Comparison of ENCODE assay signal across 15 cellular contexts in the genomic region with DNA sequence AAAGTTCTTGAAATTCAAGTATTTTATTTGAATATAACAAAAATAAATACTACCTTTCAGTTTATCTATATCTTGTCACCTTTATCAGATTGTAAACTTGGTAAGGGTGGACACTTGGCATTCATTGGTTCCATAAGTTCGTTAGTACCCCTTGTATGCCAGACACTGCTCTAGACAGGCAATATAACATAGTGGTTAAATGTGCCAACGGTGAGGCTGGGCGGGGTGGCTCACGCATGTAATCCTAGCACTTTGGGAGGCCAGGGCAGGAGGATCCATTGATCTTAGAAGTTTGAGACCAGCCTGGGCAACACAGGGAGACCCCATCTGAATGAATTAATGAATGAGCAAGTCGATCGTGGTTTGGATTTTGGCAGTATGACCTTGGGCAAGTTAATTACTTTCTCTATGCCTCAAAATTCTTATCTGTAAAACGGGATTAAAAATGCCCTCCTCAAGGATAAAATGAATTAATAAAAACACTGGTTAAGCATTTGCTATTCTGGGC. TPM values are rescaled to one million over a fixed set of nuclear protein-coding genes. Genes with fewer than 3 reads are reported as not detected.
DNase-seq lines count a peak whose midpoint lies in the region; ATAC-seq, FAIRE-seq and TF ChIP-seq lines count a peak whose summit lies in the region.
"Had no signal": no experiment of that assay in that cellular context is flagged by ENCODE, and none has a peak within 500 bp of the region (broad histone marks: within the 10 kb centered on the region; RNA-seq: fewer than 3 reads in every experiment).

No MANE protein-coding gene starts in this region.

- no peaks in the 10 kb centered on the region for H3K27me3 Mint-ChIP-seq in activated T-cell treated with anti-CD3 and anti-CD28 coated beads, Interleukin-2, amount 50 U/mL, for 24 hours
- H3K27me3 Mint-ChIP-seq in activated CD8-positive, alpha-beta T cell treated with anti-CD3 and anti-CD28 coated beads for 36 hours = no peaks in the 10 kb centered on the region
- peaks cover 0 to 2% (median 0%) of the 10 kb centered on the region in 3 donors for H3K27me3 Mint-ChIP-seq in immature natural killer cell (ENCODE audit: low read depth in 3 of 3)

- DNase-seq in activated T-cell treated with anti-CD3 and anti-CD28 coated beads, Interleukin-2, amount 50 U/mL, for 24 hours = no peak
- DNase-seq in activated T-cell treated with anti-CD3 and anti-CD28 coated beads, Interleukin-2, amount 50 U/mL, for 48 hours = no peak
- no peak for DNase-seq in activated CD8-positive, alpha-beta T cell treated with anti-CD3 and anti-CD28 coated beads for 36 hours
- no peak for DNase-seq in immature natural killer cell
- no peak for DNase-seq in stimulated activated effector memory CD8-positive, alpha-beta T cell treated with anti-CD3 and anti-CD28 coated beads, Interleukin-12 subunit alpha, Interleukin-12 subunit beta, amount 100 ng/mL, for 72 hours (ENCODE audit: low spot score in 2 of 2)
- DNase-seq in stimulated activated CD4-positive, alpha-beta T cell treated with anti-CD3 and anti-CD28 coated beads, Interleukin-2, amount 100 ng/mL, for 24 hours = no peak
- no peak for DNase-seq in H54 (ENCODE audit: insufficient read length, low spot score)
- no peak for DNase-seq in iPS-NIHi11 (ENCODE audit: low spot score)
- DNase-seq: ACHN; activated T-cell treated with anti-CD3 and anti-CD28 coated beads, Interleukin-2, amount 50 U/mL, for 1 hour; DND-41; GOT3; NCI-H1048; NCI-H524 had no signal

- H3K9me3 Mint-ChIP-seq in activated T-cell treated with anti-CD3 and anti-CD28 coated beads, Interleukin-2, amount 50 U/mL, for 24 hours = no peaks in the 10 kb centered on the region
- no peaks in the 10 kb centered on the region for H3K9me3 Mint-ChIP-seq in activated CD8-positive, alpha-beta T cell treated with anti-CD3 and anti-CD28 coated beads for 36 hours
- no peaks in the 10 kb centered on the region for H3K9me3 Mint-ChIP-seq in immature natural killer cell
- no peaks in the 10 kb centered on the region for H3K9me3 Mint-ChIP-seq in stimulated activated effector memory CD8-positive, alpha-beta T cell treated with anti-CD3 and anti-CD28 coated beads, Interleukin-12 subunit alpha, Interleukin-12 subunit beta, amount 100 ng/mL, for 72 hours

- no peak for TF ChIP-seq POLR2A in H54 (IDR thresholded peaks at IDR 0.05; ENCODE audit: low read depth, low read length)

- CTCF ChIA-PET in activated CD8-positive, alpha-beta T cell treated with anti-CD3 and anti-CD28 coated beads for 36 hours (lab: Charles Lee) = interaction anchor here (1.0 to 2.6 kb wide), 5 partner anchors 11 to 130 kb away, joined by 3 to 10 read pairs (median 4); a partner anchor contains a TSS

- no peak for FAIRE-seq in H54 (lab: Jason Lieb, UNC)

- H3K36me3 Mint-ChIP-seq in activated T-cell treated with anti-CD3 and anti-CD28 coated beads, Interleukin-2, amount 50 U/mL, for 24 hours (ENCODE audit: low read depth) = peaks cover 58% of the 10 kb centered on the region
- H3K36me3 Mint-ChIP-seq in activated CD8-positive, alpha-beta T cell treated with anti-CD3 and anti-CD28 coated beads for 36 hours (ENCODE audit: low read depth) = peaks cover 16% of the 10 kb centered on the region
- H3K36me3 Mint-ChIP-seq in immature natural killer cell = peaks cover 0 to 13% (median 0%) of the 10 kb centered on the region in 3 donors
- peaks cover 90% of the 10 kb centered on the region for H3K36me3 Mint-ChIP-seq in stimulated activated effector memory CD8-positive, alpha-beta T cell treated with anti-CD3 and anti-CD28 coated beads, Interleukin-12 subunit alpha, Interleukin-12 subunit beta, amount 100 ng/mL, for 72 hours

- H3K27ac Mint-ChIP-seq in activated T-cell treated with anti-CD3 and anti-CD28 coated beads, Interleukin-2, amount 50 U/mL, for 24 hours = peak overlapping the region; percentile 92
- peak overlapping the region; percentile 88 for H3K27ac Mint-ChIP-seq in activated CD8-positive, alpha-beta T cell treated with anti-CD3 and anti-CD28 coated beads for 36 hours
- H3K27ac Mint-ChIP-seq in immature natural killer cell = peak overlapping the region; percentile 4 to 84 (median 60)
- H3K27ac Mint-ChIP-seq in stimulated activated effector memory CD8-positive, alpha-beta T cell treated with anti-CD3 and anti-CD28 coated beads, Interleukin-12 subunit alpha, Interleukin-12 subunit beta, amount 100 ng/mL, for 72 hours = peak overlapping the region; percentile 80

- H3K4me1 Mint-ChIP-seq in activated T-cell treated with anti-CD3 and anti-CD28 coated beads, Interleukin-2, amount 50 U/mL, for 24 hours (ENCODE audit: low read depth) = peaks cover 45% of the 10 kb centered on the region
- H3K4me1 Mint-ChIP-seq in activated CD8-positive, alpha-beta T cell treated with anti-CD3 and anti-CD28 coated beads for 36 hours (ENCODE audit: low read depth) = peaks cover 37% of the 10 kb centered on the region
- peaks cover 19 to 36% of the 10 kb centered on the region in 2 donors for H3K4me1 Mint-ChIP-seq in immature natural killer cell
- H3K4me1 Mint-ChIP-seq in stimulated activated effector memory CD8-positive, alpha-beta T cell treated with anti-CD3 and anti-CD28 coated beads, Interleukin-12 subunit alpha, Interleukin-12 subunit beta, amount 100 ng/mL, for 72 hours = peaks cover 15% of the 10 kb centered on the region

- TF ChIP-seq CTCF in activated CD8-positive, alpha-beta T cell treated with anti-CD3 and anti-CD28 coated beads for 36 hours (IDR thresholded peaks at IDR 0.05) = no peak

- intact Hi-C loops in activated CD8-positive, alpha-beta T cell treated with anti-CD3 and anti-CD28 coated beads for 36 hours (cut with micrococcal nuclease) = loop anchor here (10.0 kb wide), 1 partner anchor 185 kb away; no protein-coding TSS in a partner anchor

- no peak for ATAC-seq in activated CD8-positive, alpha-beta T cell treated with anti-CD3 and anti-CD28 coated beads for 36 hours
- ATAC-seq in stimulated activated effector memory CD8-positive, alpha-beta T cell treated with anti-CD3 and anti-CD28 coated beads, Interleukin-12 subunit alpha, Interleukin-12 subunit beta, amount 100 ng/mL, for 72 hours = no peak
- ATAC-seq: esophagus mucosa had no signal

- no peak overlapping the region for H3K4me3 Mint-ChIP-seq in activated T-cell treated with anti-CD3 and anti-CD28 coated beads, Interleukin-2, amount 50 U/mL, for 24 hours
- H3K4me3 Mint-ChIP-seq in activated CD8-positive, alpha-beta T cell treated with anti-CD3 and anti-CD28 coated beads for 36 hours = no peak overlapping the region
- no peak overlapping the region for H3K4me3 Mint-ChIP-seq in immature natural killer cell
- no peak overlapping the region for H3K4me3 Mint-ChIP-seq in stimulated activated effector memory CD8-positive, alpha-beta T cell treated with anti-CD3 and anti-CD28 coated beads, Interleukin-12 subunit alpha, Interleukin-12 subunit beta, amount 100 ng/mL, for 72 hours

- POLR2A ChIA-PET in activated CD8-positive, alpha-beta T cell treated with anti-CD3 and anti-CD28 coated beads for 36 hours (lab: Charles Lee) = interaction anchor here (1.0 kb wide), 1 partner anchor 10 kb away, joined by 3 read pairs; no protein-coding TSS in a partner anchor

RNA-seq across cellular contexts. Expression of a gene that starts 26.3 kb away (rescaled TPM):
- 10 to 100 TPM; 17.8 to 21.0 TPM for total RNA-seq in activated CD8-positive, alpha-beta T cell treated with anti-CD3 and anti-CD28 coated beads for 36 hours
- under 1 TPM in 2 of 3 donors, not detected in 1; 0.26 to 0.96 TPM for polyA plus RNA-seq in immature natural killer cell

RNA-seq across cellular contexts. Expression of a gene that starts 43.6 kb away (rescaled TPM):
- 1 to 10 TPM; 5.8 to 6.5 TPM for total RNA-seq in activated CD8-positive, alpha-beta T cell treated with anti-CD3 and anti-CD28 coated beads for 36 hours
- 10 to 100 TPM in 2 of 3 donors, 1 to 10 TPM in 1; 8.8 to 29.2 (median 11.1) TPM for polyA plus RNA-seq in immature natural killer cell

RNA-seq across cellular contexts. Expression of a gene that starts 55.6 kb away (rescaled TPM):
- 100 to 1,000 TPM; 119 to 121 TPM for total RNA-seq in activated CD8-positive, alpha-beta T cell treated with anti-CD3 and anti-CD28 coated beads for 36 hours
- polyA plus RNA-seq in immature natural killer cell = 100 to 1,000 TPM in 1 of 3 donors, 10 to 100 TPM in 2; 61.6 to 103 (median 70.7) TPM
